Comparison of ENCODE assay signal across 8 cellular contexts in genomic region chr4:143186634-143187033, GRCh38. TPM values are rescaled to one million over a fixed set of nuclear protein-coding genes. Genes with fewer than 3 reads are reported as not detected.
DNase-seq lines count a peak whose midpoint lies in the region; ATAC-seq, FAIRE-seq and TF ChIP-seq lines count a peak whose summit lies in the region.

No MANE protein-coding gene starts in this region.

- POLR2A ChIA-PET in activated CD4-positive, alpha-beta T cell treated with anti-CD3 and anti-CD28 coated beads for 36 hours (lab: Charles Lee) = no interaction called here

- H3K4me1 Mint-ChIP-seq in activated CD4-positive, alpha-beta T cell treated with anti-CD3 and anti-CD28 coated beads for 36 hours = peaks cover 51% of the 10 kb centered on the region
- peaks cover 42% of the 10 kb centered on the region for H3K4me1 Mint-ChIP-seq in activated T-helper 17 cell treated with anti-CD3 and anti-CD28 coated beads, Interleukin-2, amount 50 U/mL, for 72 hours

- TF ChIP-seq CTCF in kidney (IDR thresholded peaks at IDR 0.05; ENCODE audit: borderline replicate concordance, extremely low read depth, insufficient read depth) (no peak), thoracic aorta (IDR thresholded peaks at IDR 0.05) (no peak)

- no peak for FAIRE-seq in kidney (lab: Jason Lieb, UNC)

- H3K27me3 Mint-ChIP-seq in activated CD4-positive, alpha-beta T cell treated with anti-CD3 and anti-CD28 coated beads for 36 hours = no peaks in the 10 kb centered on the region
- H3K27me3 Mint-ChIP-seq in activated T-helper 17 cell treated with anti-CD3 and anti-CD28 coated beads, Interleukin-2, amount 50 U/mL, for 72 hours = no peaks in the 10 kb centered on the region

- DNase-seq in activated CD4-positive, alpha-beta T cell treated with anti-CD3 and anti-CD28 coated beads for 36 hours = no peak
- no peak for DNase-seq in activated CD4-positive, alpha-beta T cell treated with anti-CD3 and anti-CD28 coated beads for 48 hours
- DNase-seq in kidney (no peak), thoracic aorta (ENCODE audit: low spot score) (no peak), mucosa of gallbladder (ENCODE audit: low spot score) (no peak)

- H3K27ac ChIP-seq in kidney (ENCODE audit: low read depth in 2 of 2, low read length in 2 of 2) = peak overlapping the region in 1 of 2 donors; percentile 39
- no peak overlapping the region for H3K27ac ChIP-seq in thoracic aorta

- CTCF ChIA-PET in activated CD4-positive, alpha-beta T cell treated with anti-CD3 and anti-CD28 coated beads for 36 hours (lab: Charles Lee) = interaction anchor here (0.7 kb wide), 1 partner anchor 203 kb away, joined by 3 read pairs; no protein-coding TSS in a partner anchor

- H3K27me3 ChIP-seq in thoracic aorta (replicated peaks; ENCODE audit: insufficient read depth) = no peaks in the 10 kb centered on the region

- H3K9me3 ChIP-seq in kidney (ENCODE audit: control insufficient read depth in 1 of 2, low read length in 2 of 2) (no peaks in the 10 kb centered on the region), thoracic aorta (no peaks in the 10 kb centered on the region)

- no peaks in the 10 kb centered on the region for H3K9me3 Mint-ChIP-seq in activated CD4-positive, alpha-beta T cell treated with anti-CD3 and anti-CD28 coated beads for 36 hours (ENCODE audit: low read depth)
- H3K9me3 Mint-ChIP-seq in activated T-helper 17 cell treated with anti-CD3 and anti-CD28 coated beads, Interleukin-2, amount 50 U/mL, for 72 hours = no peaks in the 10 kb centered on the region

- peak overlapping the region; percentile 97 for H3K27ac Mint-ChIP-seq in activated CD4-positive, alpha-beta T cell treated with anti-CD3 and anti-CD28 coated beads for 36 hours
- H3K27ac Mint-ChIP-seq in activated T-helper 17 cell treated with anti-CD3 and anti-CD28 coated beads, Interleukin-2, amount 50 U/mL, for 72 hours = peak overlapping the region; percentile 100

- intact Hi-C loops in activated CD4-positive, alpha-beta T cell treated with anti-CD3 and anti-CD28 coated beads for 36 hours (cut with DNase I, micrococcal nuclease) = loop anchor here (5.0 to 10.0 kb wide), 10 partner anchors 151 to 1988 kb away; partner anchors contain the start of genes ABCE1 (in 2 of the 2), ANAPC10 (in 2 of the 2), GAB1 (in 1 of the 2) and IL15 (in 1 of the 2)
- intact Hi-C loops in kidney (cut with DNase I) = no loop called here

- H3K4me3 Mint-ChIP-seq in activated CD4-positive, alpha-beta T cell treated with anti-CD3 and anti-CD28 coated beads for 36 hours = peak overlapping the region; percentile 85
- H3K4me3 Mint-ChIP-seq in activated T-helper 17 cell treated with anti-CD3 and anti-CD28 coated beads, Interleukin-2, amount 50 U/mL, for 72 hours = peak overlapping the region; percentile 99

- H3K36me3 Mint-ChIP-seq in activated CD4-positive, alpha-beta T cell treated with anti-CD3 and anti-CD28 coated beads for 36 hours (ENCODE audit: low read depth) = peaks cover 51% of the 10 kb centered on the region
- peaks cover 66% of the 10 kb centered on the region for H3K36me3 Mint-ChIP-seq in activated T-helper 17 cell treated with anti-CD3 and anti-CD28 coated beads, Interleukin-2, amount 50 U/mL, for 72 hours (ENCODE audit: low read depth)

- ATAC-seq in activated CD4-positive, alpha-beta T cell treated with anti-CD3 and anti-CD28 coated beads for 36 hours = no peak
- ATAC-seq in activated T-helper 17 cell treated with anti-CD3 and anti-CD28 coated beads, Interleukin-2, amount 50 U/mL, for 72 hours (replicated peaks) = no peak
- ATAC-seq in thoracic aorta (ENCODE audit: insufficient number of reproducible peaks, low FRiP score, low read depth) = no peak
- ATAC-seq in GM19395 (IDR thresholded peaks at IDR 0.05; ENCODE audit: unreplicated experiment) = no peak
- no peak for ATAC-seq in GM19328 (IDR thresholded peaks at IDR 0.05; ENCODE audit: unreplicated experiment)

- H3K36me3 ChIP-seq in kidney (ENCODE audit: control insufficient read depth in 1 of 2, insufficient read depth in 2 of 2, low read length in 2 of 2) = peaks cover 0 to 4% of the 10 kb centered on the region in 2 donors
- peaks cover 2% of the 10 kb centered on the region for H3K36me3 ChIP-seq in thoracic aorta

- H3K4me3 ChIP-seq in kidney (ENCODE audit: low read length in 2 of 2) (peak overlapping the region; percentile 94 to 96), thoracic aorta (peak overlapping the region; percentile 92)

- H3K4me1 ChIP-seq in kidney (ENCODE audit: control insufficient read depth in 1 of 2, insufficient read depth in 1 of 2, low read depth in 1 of 2, low read length in 2 of 2) (peaks cover 4 to 16% of the 10 kb centered on the region in 2 donors), thoracic aorta (ENCODE audit: control insufficient read depth in 1 of 2, low read depth in 2 of 2) (peaks cover 29 to 64% of the 10 kb centered on the region in 2 donors)

- H3K9ac ChIP-seq in kidney (ENCODE audit: low read length in 2 of 2) = peak overlapping the region in 1 of 2 donors; percentile 88

RNA-seq across cellular contexts. Expression of gene USP38, which starts 1.9 kb away (rescaled TPM):
- total RNA-seq in activated CD4-positive, alpha-beta T cell treated with anti-CD3 and anti-CD28 coated beads for 36 hours = 10 to 100 TPM; 17.4 to 20.0 TPM
- 10 to 100 TPM; 15.1 to 22.2 TPM for total RNA-seq in activated T-helper 17 cell treated with anti-CD3 and anti-CD28 coated beads, Interleukin-2, amount 50 U/mL, for 72 hours
- 21.9 TPM for total RNA-seq in kidney
- polyA plus RNA-seq in kidney (ENCODE audit: insufficient read depth, low read depth, low replicate concordance) = 5.2 TPM
- 10 to 100 TPM; 20.7 to 22.9 TPM for total RNA-seq in thoracic aorta
- 21.6 TPM for total RNA-seq in mucosa of gallbladder
